Comparison of ENCODE assay signal across 9 cellular contexts in genomic region chr19:38402623-38402966, GRCh38. TPM values are rescaled to one million over a fixed set of nuclear protein-coding genes. Genes with fewer than 3 reads are reported as not detected.
A peak's percentile ranks its signal among the peaks of the same experiment; 100 is the strongest.
DNase-seq lines count a peak whose midpoint lies in the region; ATAC-seq and TF ChIP-seq lines count a peak whose summit lies in the region.
"Had no signal": no experiment of that assay in that cellular context is flagged by ENCODE, and none has a peak within 500 bp of the region (broad histone marks: within the 10 kb centered on the region; RNA-seq: fewer than 3 reads in every experiment).

No MANE protein-coding gene starts in this region.

- no peaks in the 10 kb centered on the region for H3K9me3 Mint-ChIP-seq in endodermal cell

- peak overlapping the region; percentile 62 for H3K4me3 ChIP-seq in MM.1S (ENCODE audit: low read length)
- peak overlapping the region; percentile 66 for H3K4me3 ChIP-seq in endodermal cell (ENCODE audit: low read length)
- peak overlapping the region; percentile 83 to 86 for H3K4me3 ChIP-seq in prostate gland

- H3K36me3 ChIP-seq in MM.1S (replicated peaks; ENCODE audit: insufficient read depth, low read length): no peaks in the 10 kb centered on the region
- H3K36me3 ChIP-seq in endodermal cell (ENCODE audit: control insufficient read depth, insufficient read depth, low read length): no peaks in the 10 kb centered on the region
- no peaks in the 10 kb centered on the region for H3K36me3 ChIP-seq in prostate gland

- DNase-seq in MM.1S: no peak
- DNase-seq in endodermal cell: no peak
- no peak for DNase-seq in prostate gland (ENCODE audit: low spot score)
- DNase-seq in OCI-M2 (lab: John Stamatoyannopoulos, UW; ENCODE audit: unreplicated experiment): no peak

- H3K9ac ChIP-seq in MM.1S (ENCODE audit: low read length): no peak overlapping the region
- no peak overlapping the region for H3K9ac ChIP-seq in endodermal cell (ENCODE audit: extremely low read depth, low read length, poor library complexity, severe bottlenecking)

- H3K9me3 ChIP-seq in MM.1S (replicated peaks; ENCODE audit: insufficient read depth, low read length): no peaks in the 10 kb centered on the region
- H3K9me3 ChIP-seq in endodermal cell (ENCODE audit: control insufficient read depth, low read length): no peaks in the 10 kb centered on the region
- no peaks in the 10 kb centered on the region for H3K9me3 ChIP-seq in prostate gland

- no peaks in the 10 kb centered on the region for H3F3A ChIP-seq in MM.1S (ENCODE audit: insufficient read depth, low read length)

- no peak for ATAC-seq in GM18505 (IDR thresholded peaks at IDR 0.05; ENCODE audit: unreplicated experiment)
- no peak for ATAC-seq in GM18861 (IDR thresholded peaks at IDR 0.05; ENCODE audit: unreplicated experiment)
- ATAC-seq in HG03469 (IDR thresholded peaks at IDR 0.05; ENCODE audit: unreplicated experiment): no peak
- no peak for ATAC-seq in GM19463 (IDR thresholded peaks at IDR 0.05; ENCODE audit: unreplicated experiment)

- H3K79me2 ChIP-seq in MM.1S (ENCODE audit: low read length): no peaks in the 10 kb centered on the region

- peak; percentile 39 for TF ChIP-seq POLR2A in GM18505 (IDR thresholded peaks at IDR 0.05; ENCODE audit: borderline replicate concordance, extremely low read depth, insufficient read depth, insufficient read length)
- no peak for TF ChIP-seq POLR2A in prostate gland (IDR thresholded peaks at IDR 0.05)

- H3K27me3 Mint-ChIP-seq in endodermal cell (ENCODE audit: insufficient read depth): peaks cover 44% of the 10 kb centered on the region

- no peak for TF ChIP-seq CTCF in MM.1S (IDR thresholded peaks at IDR 0.05; ENCODE audit: low read length)
- TF ChIP-seq CTCF in endodermal cell (conservative IDR thresholded peaks at IDR 0.05): no peak
- no peak for TF ChIP-seq CTCF in prostate gland (IDR thresholded peaks at IDR 0.05)

- peaks cover 10% of the 10 kb centered on the region for H3K36me3 Mint-ChIP-seq in endodermal cell (ENCODE audit: low read depth)

- intact Hi-C loops in prostate gland (cut with DNase I): loop anchor here (5.0 to 10.0 kb wide), 4 partner anchors 215 to 532 kb away; partner anchors contain the start of genes EIF3K, MAP4K1, MRPS12 and SARS2

- no peaks in the 10 kb centered on the region for H4K20me1 ChIP-seq in MM.1S (ENCODE audit: insufficient read depth, low read length)

- no peaks in the 10 kb centered on the region for H3K9me2 ChIP-seq in MM.1S (replicated peaks; ENCODE audit: insufficient read depth, low read length)

- peaks cover 1% of the 10 kb centered on the region for H3K4me1 Mint-ChIP-seq in endodermal cell

- H3K27ac Mint-ChIP-seq in endodermal cell: no peak overlapping the region

- H3K4me1 ChIP-seq in MM.1S (ENCODE audit: low read length) (no peaks in the 10 kb centered on the region), endodermal cell (ENCODE audit: control insufficient read depth, insufficient read depth, low read length) (no peaks in the 10 kb centered on the region), prostate gland (replicated peaks) (no peaks in the 10 kb centered on the region)

- peak overlapping the region; percentile 61 for H3K4me3 Mint-ChIP-seq in endodermal cell

- no peak overlapping the region for H3K27ac ChIP-seq in MM.1S (ENCODE audit: low read length)
- no peak overlapping the region for H3K27ac ChIP-seq in endodermal cell (ENCODE audit: low read depth, low read length)
- peak overlapping the region; percentile 83 to 85 for H3K27ac ChIP-seq in prostate gland

- H2AFZ ChIP-seq in MM.1S (ENCODE audit: low read length): peak overlapping the region; percentile 99

- 8 to 67% methylated on average over 1 to 13 of the region's 18 CpGs for WGBS in endodermal cell (ENCODE audit: insufficient coverage in 1 of 2, insufficient read length in 1 of 2), 2 experiments
- WGBS in prostate gland: 1% methylated on average over 18 of the region's 18 CpGs

- H3K27me3 ChIP-seq in MM.1S (replicated peaks; ENCODE audit: insufficient read depth, low read length) (peaks cover 33% of the 10 kb centered on the region), endodermal cell (ENCODE audit: control insufficient read depth, insufficient read depth, low read length, poor library complexity, severe bottlenecking) (peaks cover 8% of the 10 kb centered on the region), prostate gland (replicated peaks; ENCODE audit: insufficient read depth) (peaks cover 8% of the 10 kb centered on the region)

- H3K4me2 ChIP-seq in MM.1S (ENCODE audit: low read depth, low read length): peak overlapping the region; percentile 82

RNA-seq across cellular contexts. Expression of gene FAM98C, which starts 0.3 kb away (rescaled TPM):
- total RNA-seq in endodermal cell (10 to 100 TPM in 1 of 2 donors, 1 to 10 TPM in 1; 8.6 to 13.7 TPM), prostate gland (10 to 100 TPM; 19.9 to 59.5 TPM)
- 9.9 TPM for polyA plus RNA-seq in endodermal cell (2013, experiment 1 of 2)
- 8.9 TPM for polyA plus RNA-seq in endodermal cell (2013, experiment 2 of 2)

RNA-seq across cellular contexts. Expression of gene SPRED3, which starts 14.1 kb away (rescaled TPM):
- total RNA-seq in endodermal cell (1 to 10 TPM; 5.3 to 10.0 TPM), prostate gland (1 to 10 TPM in 1 of 2 donors, under 1 TPM in 1; 0.82 to 3.3 TPM)
- polyA plus RNA-seq in endodermal cell (2013, experiment 1 of 2): 8.8 TPM
- polyA plus RNA-seq in endodermal cell (2013, experiment 2 of 2): 9.4 TPM

RNA-seq across cellular contexts. Expression of gene GGN, which starts 14.8 kb away (rescaled TPM):
- 1 to 10 TPM in 1 of 2 donors, under 1 TPM in 1; 0.99 to 2.1 TPM for total RNA-seq in endodermal cell
- 1.8 TPM for polyA plus RNA-seq in endodermal cell (2013, experiment 1 of 2)
- 3.0 TPM for polyA plus RNA-seq in endodermal cell (2013, experiment 2 of 2)
- total RNA-seq in prostate gland: 1 to 10 TPM in 1 of 2 donors, under 1 TPM in 1; 0.27 to 7.4 TPM
- total RNA-seq: lung microvascular endothelial cell had no signal

RNA-seq across cellular contexts. Expression of gene RASGRP4, which starts 23.4 kb away (rescaled TPM):
- under 1 TPM in 1 of 2 donors, not detected in 1; 0.09 TPM for total RNA-seq in endodermal cell
- polyA plus RNA-seq in endodermal cell (2013, experiment 1 of 2): 0.68 TPM
- polyA plus RNA-seq in endodermal cell (2013, experiment 2 of 2): 0.46 TPM
- total RNA-seq in prostate gland: 1 to 10 TPM; 1.4 to 1.6 TPM
- total RNA-seq: lung microvascular endothelial cell had no signal

RNA-seq across cellular contexts. Expression of gene PSMD8, which starts 28.2 kb away (rescaled TPM):
- total RNA-seq in endodermal cell: 100 to 1,000 TPM; 168 to 178 TPM
- 222 TPM for polyA plus RNA-seq in endodermal cell (2013, experiment 1 of 2)
- 223 TPM for polyA plus RNA-seq in endodermal cell (2013, experiment 2 of 2)
- total RNA-seq in prostate gland: 100 to 1,000 TPM; 232 to 298 TPM

Comparison
In these comparisons a context has a peak if more than half of its experiments do, and no peak if none do; other contexts are left out.
1. H3K27ac ChIP-seq: peak in prostate gland (2 of 2); none in MM.1S (single experiment) and endodermal cell (single experiment).
2. Peak in every context shown above with its lines, with median percentiles within 50 percentile points of each other: H3K4me3 ChIP-seq.